Comparison of ENCODE assay signal across 15 cellular contexts in genomic region chr4:7659429-7660175, GRCh38.
DNase-seq lines count a peak whose midpoint lies in the region; ATAC-seq and TF ChIP-seq lines count a peak whose summit lies in the region.
"Had no signal": no experiment of that assay in that cellular context is flagged by ENCODE, and none has a peak within 500 bp of the region (broad histone marks: within the 10 kb centered on the region; RNA-seq: fewer than 3 reads in every experiment).

No MANE protein-coding gene starts in this region.

- intact Hi-C loops in lower lobe of right lung (cut with DNase I), result no loop called here

- H3K27ac Mint-ChIP-seq in immature natural killer cell, result peak overlapping the region in 5 of 6 donors; percentile 15 to 90 (median 30)
- H3K27ac Mint-ChIP-seq: CD4-positive, alpha-beta T cell; HFFc6 had no signal

- H3K27me3 Mint-ChIP-seq in immature natural killer cell (ENCODE audit: low read depth in 3 of 3), result no peaks in the 10 kb centered on the region

- DNase-seq in RWPE1 (ENCODE audit: low spot score) (no peak), immature natural killer cell (no peak), lower lobe of right lung (peak; percentile 22), DMS79 treated with DMSO at 0.1 percent for 48 hours (lab: John Stamatoyannopoulos, UW) (no peak), NCI-H2196 (lab: John Stamatoyannopoulos, UW; ENCODE audit: unreplicated experiment) (no peak)
- DNase-seq: ACHN; Calu3; CD4-positive, alpha-beta T cell; DMS 273 treated with DMSO at 0.1 percent for 48 hours; GOT3; HCEC 1CT had no signal

- peaks cover 42 to 44% of the 10 kb centered on the region in 2 donors for H3K4me1 Mint-ChIP-seq in immature natural killer cell

- ATAC-seq in lower lobe of right lung (no peak), GM19467 (IDR thresholded peaks at IDR 0.05; ENCODE audit: unreplicated experiment) (no peak), GM18519 (IDR thresholded peaks at IDR 0.05; ENCODE audit: low FRiP score, unreplicated experiment) (no peak)

- no peaks in the 10 kb centered on the region for H3K36me3 ChIP-seq in BLaER1
- no peaks in the 10 kb centered on the region for H3K36me3 ChIP-seq in lower lobe of right lung

- CTCF ChIA-PET in RWPE1 (lab: Yijun Ruan, JAX), result no interaction called here

- H3K4me3 Mint-ChIP-seq in immature natural killer cell, result no peak overlapping the region
- H3K4me3 Mint-ChIP-seq: CD4-positive, alpha-beta T cell; HFFc6 had no signal

- no peaks in the 10 kb centered on the region for H3K9me3 Mint-ChIP-seq in immature natural killer cell
- H3K9me3 Mint-ChIP-seq: CD4-positive, alpha-beta T cell; HFFc6 had no signal

- POLR2A ChIA-PET in RWPE1 (lab: Yijun Ruan, JAX; ENCODE audit: low non-redundant PET), result no interaction called here

- H3K4me3 ChIP-seq in BLaER1 (no peak overlapping the region), lower lobe of right lung (no peak overlapping the region)

- H3K4me1 ChIP-seq in BLaER1 (peaks cover 53% of the 10 kb centered on the region), lower lobe of right lung (no peaks in the 10 kb centered on the region)

- peak overlapping the region; percentile 49 for H3K4me2 ChIP-seq in BLaER1

- no peak overlapping the region for H3K9ac ChIP-seq in BLaER1

- TF ChIP-seq CTCF in RWPE1 (conservative IDR thresholded peaks at IDR 0.05; ENCODE audit: low read depth) (no peak), lower lobe of right lung (IDR thresholded peaks at IDR 0.05) (no peak)

- H3K27ac ChIP-seq in BLaER1, result no peak overlapping the region
- peak overlapping the region; percentile 11; the same call in 1 of the 2 replicates for H3K27ac ChIP-seq in RWPE1
- no peak overlapping the region for H3K27ac ChIP-seq in lower lobe of right lung

- H4K20me1 ChIP-seq in BLaER1, result no peaks in the 10 kb centered on the region

- H3K27me3 ChIP-seq in BLaER1, result no peaks in the 10 kb centered on the region
- peaks cover 8% of the 10 kb centered on the region for H3K27me3 ChIP-seq in lower lobe of right lung (ENCODE audit: low read depth)

- H3K9me3 ChIP-seq in BLaER1 (no peaks in the 10 kb centered on the region), lower lobe of right lung (no peaks in the 10 kb centered on the region)

- peaks cover 0 to 4% (median 0%) of the 10 kb centered on the region in 3 donors for H3K36me3 Mint-ChIP-seq in immature natural killer cell
